ENCODE assay signal across 1 cellular context in the genomic region with DNA sequence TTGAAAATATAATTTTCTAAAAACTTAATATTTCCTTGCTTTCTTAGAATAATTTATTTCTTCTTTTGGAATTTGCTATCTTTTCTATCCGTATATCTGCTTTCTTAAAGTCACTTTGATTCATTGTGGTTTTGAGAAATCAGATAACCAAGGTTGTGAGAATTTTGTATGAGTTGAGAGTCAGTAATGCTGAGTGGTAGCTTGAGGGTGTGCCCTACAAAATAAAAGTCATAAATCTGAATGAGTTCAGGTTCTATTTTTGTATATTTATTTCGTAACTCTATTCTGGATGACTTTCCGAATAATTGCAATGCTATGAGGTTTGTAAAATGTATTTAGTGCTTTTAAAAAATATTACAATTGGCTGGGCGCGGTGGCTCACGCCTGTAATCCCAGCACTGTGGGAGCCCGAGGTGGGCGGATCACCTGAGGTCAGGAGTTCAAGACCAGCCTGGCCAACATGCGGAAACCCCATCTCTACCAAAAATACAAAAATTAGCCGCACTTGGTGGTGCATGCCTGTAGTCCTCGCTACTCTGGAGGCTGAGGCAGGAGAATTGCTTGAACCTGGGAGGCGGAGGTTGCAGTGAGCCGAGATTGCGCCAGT.
TF ChIP-seq lines count a peak whose summit lies in the region.

No MANE protein-coding gene starts in this region.

TF ChIP-seq in IMR-90, 13 proteins besides CTCF, POLR2A, EP300 and RAD21 (continued from another document):
- TF ChIP-seq ELK1 (IDR thresholded peaks at IDR 0.05; ENCODE audit: borderline replicate concordance, low read depth, low read length) (no peak), MAFK (IDR thresholded peaks at IDR 0.05; ENCODE audit: low read depth, low read length) (0 out of 2 replicates have a peak, but pooled peaks have one; percentile 1), FOS (IDR thresholded peaks at IDR 0.05; ENCODE audit: low read depth, low read length) (no peak), CEBPB (IDR thresholded peaks at IDR 0.05; ENCODE audit: low read depth, low read length) (peak; percentile 31; the same call in 1 of the 2 replicates)
TF ChIP-seq in IMR-90: peak in this region for 2.
